In the genomic region with DNA sequence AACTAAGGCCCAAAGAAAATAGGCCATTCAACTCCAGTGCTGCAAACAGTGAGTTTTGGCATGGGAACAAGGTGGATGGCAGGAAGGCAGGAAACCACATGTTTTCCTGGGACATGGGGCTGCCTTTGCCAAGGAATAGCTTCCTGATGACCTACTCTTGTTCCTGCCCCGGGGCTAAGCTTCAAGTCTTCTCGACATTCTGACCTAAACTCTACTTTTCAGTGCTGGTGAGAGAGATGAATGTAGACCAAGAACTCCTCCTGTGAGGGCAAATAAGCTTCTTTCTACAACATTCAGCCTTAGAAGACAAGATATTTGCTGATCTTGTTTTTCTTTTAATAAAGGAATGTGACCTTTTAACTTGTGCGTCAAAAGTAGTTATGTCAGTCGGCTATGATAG, we compare ENCODE assay signal across 17 cellular contexts.
DNase-seq lines count a peak whose midpoint lies in the region; ATAC-seq lines count a peak whose summit lies in the region.
"Had no signal": no experiment of that assay in that cellular context is flagged by ENCODE, and none has a peak within 500 bp of the region (broad histone marks: within the 10 kb centered on the region; RNA-seq: fewer than 3 reads in every experiment).

No MANE protein-coding gene starts in this region.

- DNase-seq in G401 (ENCODE audit: low spot score) (peak; percentile 20), SJCRH30 (peak; percentile 44 to 57), fibroblast of gingiva (ENCODE audit: low read depth) (peak; percentile 68), non-pigmented ciliary epithelial cell (ENCODE audit: low read depth) (peak; percentile 35)
- no peak for DNase-seq in activated CD4-positive, alpha-beta T cell treated with anti-CD3 and anti-CD28 coated beads for 48 hours
- no peak for DNase-seq in effector memory CD4-positive, alpha-beta T cell
- DNase-seq: adrenal gland; midbrain; NCI-H1092 treated with DMSO at 0.1 percent for 48 hours; NCI-H524 treated with DMSO at 0.1 percent for 48 hours; Right ventricle myocardium superior; stimulated activated CD4-positive, alpha-beta T cell treated with anti-CD3 and anti-CD28 coated beads, Interleukin-4, amount 100 ng/mL, for 4 hours; stimulated activated naive CD8-positive, alpha-beta T cell treated with anti-CD3 and anti-CD28 coated beads, Interleukin-15, amount 100 ng/mL, for 72 hours had no signal

- no peaks in the 10 kb centered on the region for H3K4me1 ChIP-seq in SJCRH30
- no peaks in the 10 kb centered on the region for H3K4me1 ChIP-seq in effector memory CD4-positive, alpha-beta T cell (ENCODE audit: control insufficient read depth, insufficient read depth, low read length, poor library complexity, severe bottlenecking)
- H3K4me1 ChIP-seq: adrenal gland, prostate gland had no signal

- in situ Hi-C loops in G401 (cut with HindIII; ENCODE audit: low sequenced_read_pairs): no loop called here

- H3K4me3 ChIP-seq in SJCRH30: no peak overlapping the region
- no peak overlapping the region for H3K4me3 ChIP-seq in effector memory CD4-positive, alpha-beta T cell (ENCODE audit: insufficient read depth, low read depth, low read length, poor library complexity, severe bottlenecking)
- H3K4me3 ChIP-seq: adrenal gland, prostate gland had no signal

- no peaks in the 10 kb centered on the region for H3K36me3 ChIP-seq in SJCRH30
- no peaks in the 10 kb centered on the region for H3K36me3 ChIP-seq in effector memory CD4-positive, alpha-beta T cell (ENCODE audit: control insufficient read depth, insufficient read depth, low read length)
- H3K36me3 ChIP-seq: adrenal gland, prostate gland had no signal

- H3K27ac ChIP-seq in SJCRH30: no peak overlapping the region
- H3K27ac ChIP-seq in effector memory CD4-positive, alpha-beta T cell (ENCODE audit: insufficient read depth, low read length, poor library complexity, severe bottlenecking): no peak overlapping the region
- H3K27ac ChIP-seq: adrenal gland, C4-2B, prostate gland had no signal

- H3K9me3 ChIP-seq in SJCRH30 (replicated peaks): no peaks in the 10 kb centered on the region
- H3K9me3 ChIP-seq in effector memory CD4-positive, alpha-beta T cell (ENCODE audit: control insufficient read depth, low read length): no peaks in the 10 kb centered on the region
- H3K9me3 ChIP-seq: adrenal gland, prostate gland had no signal

- no peak for ATAC-seq in HG03378 (IDR thresholded peaks at IDR 0.05; ENCODE audit: unreplicated experiment)
- ATAC-seq in HG02763 (IDR thresholded peaks at IDR 0.05; ENCODE audit: unreplicated experiment): no peak
- ATAC-seq: stimulated activated naive CD8-positive, alpha-beta T cell treated with anti-CD3 and anti-CD28 coated beads, Interleukin-15, amount 100 ng/mL, for 72 hours had no signal

- H3K27me3 ChIP-seq in SJCRH30: no peaks in the 10 kb centered on the region
- no peaks in the 10 kb centered on the region for H3K27me3 ChIP-seq in effector memory CD4-positive, alpha-beta T cell (replicated peaks; ENCODE audit: control insufficient read depth, insufficient read depth, low read length, poor library complexity, severe bottlenecking)
- H3K27me3 ChIP-seq: adrenal gland had no signal

Comparison
In these comparisons a context has a peak if more than half of its experiments do, and no peak if none do; other contexts are left out.
1. DNase-seq: peak in G401 (single experiment), SJCRH30 (2 of 2), fibroblast of gingiva (single experiment) and non-pigmented ciliary epithelial cell (single experiment); none in activated CD4-positive, alpha-beta T cell treated with anti-CD3 and anti-CD28 coated beads for 48 hours (single experiment) and effector memory CD4-positive, alpha-beta T cell (0 of 3).